30 cellular contexts compared by ENCODE assay signal in genomic region chr12:57381693-57382220, GRCh38. TPM values are rescaled to one million over a fixed set of nuclear protein-coding genes. Genes with fewer than 3 reads are reported as not detected.
DNase-seq lines count a peak whose midpoint lies in the region; ATAC-seq, FAIRE-seq and TF ChIP-seq lines count a peak whose summit lies in the region.
"Had no signal": no experiment of that assay in that cellular context is flagged by ENCODE, and none has a peak within 500 bp of the region (broad histone marks: within the 10 kb centered on the region; RNA-seq: fewer than 3 reads in every experiment).

No MANE protein-coding gene starts in this region.

- TF ChIP-seq POLR2A in A549 (IDR thresholded peaks at IDR 0.05; ENCODE audit: low read length) = no peak

- TF ChIP-seq EP300 in A549 (IDR thresholded peaks at IDR 0.05) = no peak

- H3K4me1 ChIP-seq in A549 (no peaks in the 10 kb centered on the region; the same call in 2 of the 3 replicates), fibroblast of lung (ENCODE audit: control insufficient read depth, extremely low read depth, insufficient read depth, low read length) (no peaks in the 10 kb centered on the region)
- H3K4me1 ChIP-seq: heart right ventricle, left lung, suprapubic skin, uterus had no signal

- H3K27ac ChIP-seq in A549 (peak overlapping the region in 1 of 2 experiments; percentile 58; a peak in 3 of 6 replicates), fibroblast of lung (ENCODE audit: insufficient read depth, low read length) (peak overlapping the region; percentile 8)
- H3K27ac ChIP-seq: heart right ventricle, left lung, suprapubic skin, uterus, WERI-Rb-1 had no signal

- H3K79me2 ChIP-seq in fibroblast of lung (ENCODE audit: control insufficient read depth, insufficient read depth, low read length) = no peaks in the 10 kb centered on the region

- 64% methylated on average over 2 of the region's 2 CpGs for WGBS in A549 (ENCODE audit: missing lambda C conversion rate)

- no peaks in the 10 kb centered on the region for H3K36me3 ChIP-seq in fibroblast of lung (ENCODE audit: control insufficient read depth, insufficient read depth, low read length)
- H3K36me3 ChIP-seq: uterus, WERI-Rb-1 had no signal

- ATAC-seq in A549 (peak in 1 of 2 experiments; percentile 67; a peak in 3 of 6 replicates), T-helper 17 cell (no peak), omental fat pad (ENCODE audit: low FRiP score) (no peak), left lobe of liver (no peak)
- ATAC-seq: HCT116; heart right ventricle; left lung; naive thymus-derived CD8-positive, alpha-beta T cell had no signal

- no peaks in the 10 kb centered on the region for H3K36me3 Mint-ChIP-seq in T-helper 17 cell (ENCODE audit: low read depth)

- no peak overlapping the region for H3K9ac ChIP-seq in fibroblast of lung (ENCODE audit: insufficient read depth, low read length)
- H3K9ac ChIP-seq: SK-N-SH had no signal

- POLR2A ChIA-PET in A549 (lab: Yijun Ruan, JAX) = interaction anchor here (0.7 kb wide), 1 partner anchor 11 kb away, joined by 6 read pairs; no protein-coding TSS in a partner anchor

- CTCF ChIA-PET in A549 (lab: Yijun Ruan, JAX) = interaction anchor here (0.6 kb wide), 1 partner anchor 48 kb away, joined by 4 read pairs; no protein-coding TSS in a partner anchor

- H3K4me3 Mint-ChIP-seq in T-helper 17 cell = no peak overlapping the region
- H3K4me3 Mint-ChIP-seq: CD14-positive monocyte; naive thymus-derived CD8-positive, alpha-beta T cell had no signal

- DNase-seq in A549 (ENCODE audit: low read depth in 1 of 2, low spot score in 1 of 2) (no peak), EL (peak; percentile 9), T-helper 17 cell (no peak), fibroblast of lung (ENCODE audit: low read depth in 2 of 2) (peak in 1 of 2 donors; percentile 39), activated gamma-delta T cell treated with Interleukin-2 at 50 U/mL for 16 hours (no peak), omental fat pad (ENCODE audit: low spot score) (no peak), left lobe of liver (ENCODE audit: low spot score) (no peak)
- DNase-seq: activated CD4-positive, alpha-beta T cell treated with anti-CD3 and anti-CD28 coated beads, Interleukin-2, amount 50 U/mL, for 1 hour; activated CD8-positive, alpha-beta memory T cell treated with anti-CD3 and anti-CD28 coated beads, Interleukin-2, amount 50 U/mL, for 4 hours; anterior cingulate cortex; caudate nucleus; heart right ventricle; left lung; naive thymus-derived CD8-positive, alpha-beta T cell; NCI-H2029 treated with DMSO at 0.1 percent for 48 hours; NCI-H2227 treated with DMSO at 0.1 percent for 48 hours; NCI-H748 treated with DMSO at 0.1 percent for 48 hours; RPMI8226; SK-N-SH; stimulated activated CD4-positive, alpha-beta T cell treated with anti-CD3 and anti-CD28 coated beads, Interleukin-2, amount 100 ng/mL, for 24 hours; uterus; WERI-Rb-1 had no signal

- H3K27me3 Mint-ChIP-seq in T-helper 17 cell = no peaks in the 10 kb centered on the region
- H3K27me3 Mint-ChIP-seq: naive thymus-derived CD8-positive, alpha-beta T cell had no signal

- TF ChIP-seq CTCF in A549 (IDR thresholded peaks at IDR 0.05) = no peak
- no peak for TF ChIP-seq CTCF in fibroblast of lung (conservative IDR thresholded peaks at IDR 0.05 in 1 of 2, IDR thresholded peaks at IDR 0.05 in 1 of 2; ENCODE audit: low read depth in 1 of 2, low read length in 2 of 2)
- TF ChIP-seq CTCF in omental fat pad (IDR thresholded peaks at IDR 0.05) = no peak

- H3K4me1 Mint-ChIP-seq in T-helper 17 cell = peaks cover 9% of the 10 kb centered on the region

- peak overlapping the region; percentile 14 for H3K27ac Mint-ChIP-seq in T-helper 17 cell

- no peak overlapping the region for H2AFZ ChIP-seq in fibroblast of lung (ENCODE audit: low read length)

- H4K20me1 ChIP-seq in fibroblast of lung (ENCODE audit: control insufficient read depth, extremely low read depth, insufficient read depth, low read length) = no peaks in the 10 kb centered on the region

- no peaks in the 10 kb centered on the region for H3K27me3 ChIP-seq in fibroblast of lung (ENCODE audit: control insufficient read depth, insufficient read depth, low read length)
- H3K27me3 ChIP-seq: heart right ventricle, left lung, suprapubic skin, uterus had no signal

- no peak overlapping the region for H3K4me2 ChIP-seq in A549
- no peak overlapping the region for H3K4me2 ChIP-seq in fibroblast of lung (ENCODE audit: extremely low read depth, insufficient read depth, low read length)
- H3K4me2 ChIP-seq: SK-N-SH, smooth muscle cell had no signal

- H3K9me3 ChIP-seq in A549 = no peaks in the 10 kb centered on the region
- no peaks in the 10 kb centered on the region for H3K9me3 ChIP-seq in T-helper 17 cell (ENCODE audit: control insufficient read depth, low read length, poor library complexity, severe bottlenecking)
- no peaks in the 10 kb centered on the region for H3K9me3 ChIP-seq in fibroblast of lung (ENCODE audit: control insufficient read depth, insufficient read depth, low read depth, low read length)
- H3K9me3 ChIP-seq: heart right ventricle, left lung, SK-N-SH, suprapubic skin, uterus had no signal

- no peak for FAIRE-seq in A549 (lab: Jason Lieb, UNC)
- FAIRE-seq: D721Med had no signal

- no peak for TF ChIP-seq RAD21 in A549 (conservative IDR thresholded peaks at IDR 0.05 in 1 of 2, IDR thresholded peaks at IDR 0.05 in 1 of 2)

- H3K4me3 ChIP-seq in A549 (no peak overlapping the region), fibroblast of lung (replicated peaks in 1 of 4; ENCODE audit: control extremely low read depth in 1 of 4, insufficient read depth in 1 of 4, low read depth in 3 of 4, low read length in 4 of 4) (no peak overlapping the region)
- H3K4me3 ChIP-seq: heart right ventricle, left lung, smooth muscle cell, suprapubic skin, uterus had no signal

TF ChIP-seq in A549, 52 proteins besides CTCF, POLR2A, EP300 and RAD21:
- TF ChIP-seq CBX8 (IDR thresholded peaks at IDR 0.05) (no peak), FOSL2 (IDR thresholded peaks at IDR 0.05) (no peak), FOSL2 (CRISPR knock-in tag; IDR thresholded peaks at IDR 0.05) (0 out of 2 replicates have a peak, but pooled peaks have one; percentile 4)

RNA-seq across cellular contexts. Expression of gene R3HDM2, which starts 49.1 kb away (rescaled TPM):
- polyA plus RNA-seq in A549 (2011; rRNA removed) (28.8 and 30.6 TPM in 2 replicates), A549 (2017; fragmentation: RNase III; extraction: RNeasy Plus Mini Kit Qiagen cat#74134 plus additional on column Dnase treatment) (14.0 to 14.7 TPM (median 14.4 TPM) in 3 replicates), fibroblast of lung (18.5 and 22.8 TPM in 2 replicates)
- polyA plus RNA-seq in A549 (2012; cell fraction: cytosol; rRNA removed) = 24.1 and 33.5 TPM in 2 replicates
- 44.2 and 64.6 TPM in 2 replicates for polyA plus RNA-seq in A549 (2012; cell fraction: nucleus; rRNA removed)
- polyA minus RNA-seq in A549 (2011; rRNA and poly(A)+ RNA removed) = 32.8 and 38.9 TPM in 2 replicates
- total RNA-seq in T-helper 17 cell (100 to 1,000 TPM; 101 to 115 TPM), fibroblast of lung (11.3 and 21.3 TPM in 2 replicates), omental fat pad (10 to 100 TPM; 24.2 to 47.3 (median 26.7) TPM), left lobe of liver (38.6 TPM)
- polyA plus RNA-seq in fibroblast of lung (2012) = 21.7 and 23.1 TPM in 2 replicates
- polyA minus RNA-seq in fibroblast of lung (ENCODE audit: low replicate concordance) = 102 and 123 TPM in 2 replicates

RNA-seq across cellular contexts. Expression of gene INHBC, which starts 52.8 kb away (rescaled TPM):
- polyA plus RNA-seq in A549 (2011; rRNA removed) (0.07 and 0.08 TPM in 2 replicates), A549 (2017; fragmentation: RNase III; extraction: RNeasy Plus Mini Kit Qiagen cat#74134 plus additional on column Dnase treatment) (not detected in 3 replicates), fibroblast of lung (0.05 TPM in 1 of 2 replicates, not detected in the other)
- polyA plus RNA-seq in A549 (2012; cell fraction: cytosol; rRNA removed) = 0.03 and 0.08 TPM in 2 replicates
- 0.11 and 0.13 TPM in 2 replicates for polyA plus RNA-seq in A549 (2012; cell fraction: nucleus; rRNA removed)
- 0.08 TPM in 1 of 2 replicates, not detected in the other for polyA minus RNA-seq in A549 (2011; rRNA and poly(A)+ RNA removed)
- total RNA-seq in T-helper 17 cell (not detected), fibroblast of lung (not detected in 2 replicates), omental fat pad (not detected), left lobe of liver (51.9 TPM)
- polyA plus RNA-seq in fibroblast of lung (2012) = not detected in 2 replicates
- 0.15 TPM in 1 of 2 replicates, not detected in the other for polyA minus RNA-seq in fibroblast of lung (ENCODE audit: low replicate concordance)
- total RNA-seq: fibroblast of villous mesenchyme; left lung; osteocyte; smooth muscle cell; suprapubic skin; T-helper 2 cell treated with Interferon-gamma antibody and Interleukin-4, amounts not matched to agents 100 ng/mL and 5 ng/mL, for 36 hours; uterus had no signal
- polyA plus RNA-seq: CD14-positive monocyte; naive thymus-derived CD8-positive, alpha-beta T cell had no signal

Comparison
In these comparisons a context has a peak if more than half of its experiments do, and no peak if none do; other contexts are left out.
1. RNA of gene INHBC, which starts 52.8 kb away (total RNA-seq): 51.9 TPM in left lobe of liver (single experiment); not detected in T-helper 17 cell, not detected in fibroblast of lung and not detected in omental fat pad; every median in the first group is over 10 times any median in the second.